Comparison of ENCODE assay signal across 18 cellular contexts in genomic region chr15:94793641-94794040, GRCh38.
DNase-seq lines count a peak whose midpoint lies in the region; ATAC-seq and TF ChIP-seq lines count a peak whose summit lies in the region.
"Had no signal": no experiment of that assay in that cellular context is flagged by ENCODE, and none has a peak within 500 bp of the region (broad histone marks: within the 10 kb centered on the region; RNA-seq: fewer than 3 reads in every experiment).

No MANE protein-coding gene starts in this region.

- no peaks in the 10 kb centered on the region for H3K79me1 ChIP-seq in neuronal stem cell (ENCODE audit: low read depth, low read length)

- H3K4me3 Mint-ChIP-seq in osteocyte (ENCODE audit: unreplicated experiment) (no peak overlapping the region), HFFc6 (no peak overlapping the region)
- H3K4me3 Mint-ChIP-seq: activated CD8-positive, alpha-beta T cell treated with anti-CD3 and anti-CD28 coated beads, Interleukin-2, amount 10 ng/mL, durations not matched to agents 7 days and 5 days; GM23338 had no signal

- H4K8ac ChIP-seq in neuronal stem cell (ENCODE audit: low read depth, low read length), result no peak overlapping the region

- H3K9ac ChIP-seq in neuronal stem cell (ENCODE audit: low read depth, low read length, poor library complexity), result no peak overlapping the region

- TF ChIP-seq CTCF in epithelial cell of esophagus (IDR thresholded peaks at IDR 0.05; ENCODE audit: insufficient read depth, low read depth, low read length, missing control alignments) (no peak), osteocyte (IDR thresholded peaks at IDR 0.05) (no peak), HFFc6 (IDR thresholded peaks at IDR 0.05) (no peak)

- no peak overlapping the region for H3K14ac ChIP-seq in neuronal stem cell (ENCODE audit: low read length)

- WGBS in neuronal stem cell (ENCODE audit: extremely low coverage in 2 of 2, insufficient read length in 2 of 2, insufficient replicate concordance in 1 of 2), 2 donors, result no CpG with 5 or more reads among the region's 7 CpGs

- H3K36me3 ChIP-seq in neuronal stem cell (replicated peaks in 1 of 2; ENCODE audit: control insufficient read depth in 2 of 2, insufficient read depth in 2 of 2, low read length in 2 of 2), result no peaks in the 10 kb centered on the region
- H3K36me3 ChIP-seq: heart left ventricle, pancreas, transverse colon had no signal

- no peak overlapping the region for H3K18ac ChIP-seq in neuronal stem cell (ENCODE audit: low read length)

- no peak overlapping the region for H2BK5ac ChIP-seq in neuronal stem cell (ENCODE audit: low read length)

- H3K9me3 ChIP-seq in neuronal stem cell (replicated peaks in 1 of 2; ENCODE audit: control insufficient read depth in 2 of 2, insufficient read depth in 1 of 2, low read depth in 1 of 2, low read length in 2 of 2), result peaks cover 0 to 1% of the 10 kb centered on the region in 2 donors

- H2AK5ac ChIP-seq in neuronal stem cell (ENCODE audit: low read depth, low read length), result no peak overlapping the region

- H2AFZ ChIP-seq in neuronal stem cell (ENCODE audit: low read length), result peak overlapping the region; percentile 1
- H2AFZ ChIP-seq: GM23338 had no signal

- DNase-seq in HPDE6-E6E7 (ENCODE audit: extremely low spot score) (peak; percentile 5), RKO (ENCODE audit: low spot score) (peak; percentile 15), epithelial cell of esophagus (ENCODE audit: low read depth) (peak; percentile 82), neuronal stem cell (ENCODE audit: low spot score) (no peak), osteocyte (ENCODE audit: extremely low spot score, unreplicated experiment) (no peak), T-helper 1 cell (no peak), HFFc6 (no peak)
- DNase-seq: activated CD8-positive, alpha-beta T cell treated with anti-CD3 and anti-CD28 coated beads, Interleukin-2, amount 10 ng/mL, durations not matched to agents 7 days and 5 days; C1 segment of cervical spinal cord; DMS53; heart left ventricle; kidney glomerular epithelial cell; MV-4-11; pancreas; transverse colon had no signal

- H3K27ac ChIP-seq in neuronal stem cell (replicated peaks; ENCODE audit: low read length), result no peak overlapping the region
- H3K27ac ChIP-seq: heart left ventricle, pancreas, skin epidermis, transverse colon had no signal

- no peak overlapping the region for H4K91ac ChIP-seq in neuronal stem cell (ENCODE audit: low read depth, low read length, poor library complexity)

- no peak for ATAC-seq in GM21367 (IDR thresholded peaks at IDR 0.05; ENCODE audit: unreplicated experiment)
- ATAC-seq: activated CD8-positive, alpha-beta T cell treated with anti-CD3 and anti-CD28 coated beads, Interleukin-2, amount 10 ng/mL, durations not matched to agents 7 days and 5 days; GM23338; heart left ventricle; pancreas had no signal

- H3K36me3 Mint-ChIP-seq in osteocyte (ENCODE audit: unreplicated experiment) (no peaks in the 10 kb centered on the region), HFFc6 (ENCODE audit: low read depth) (no peaks in the 10 kb centered on the region)

- no peak overlapping the region for H3K4ac ChIP-seq in neuronal stem cell (ENCODE audit: low read length)

- H3K4me1 Mint-ChIP-seq in osteocyte (ENCODE audit: unreplicated experiment), result no peaks in the 10 kb centered on the region
- no peaks in the 10 kb centered on the region for H3K4me1 Mint-ChIP-seq in HFFc6 (ENCODE audit: low read depth)

- no peak overlapping the region for H3K23ac ChIP-seq in neuronal stem cell (ENCODE audit: low read depth, low read length, poor library complexity)

- no peak overlapping the region for H2BK120ac ChIP-seq in neuronal stem cell (ENCODE audit: low read depth, low read length)

- H3K4me3 ChIP-seq in epithelial cell of esophagus (ENCODE audit: low read length), result no peak overlapping the region
- no peak overlapping the region for H3K4me3 ChIP-seq in neuronal stem cell (ENCODE audit: low read length in 2 of 2)
- H3K4me3 ChIP-seq: GM23338, heart left ventricle, pancreas, skin epidermis, transverse colon had no signal

- no peaks in the 10 kb centered on the region for H3K27me3 Mint-ChIP-seq in osteocyte (ENCODE audit: unreplicated experiment)
- H3K27me3 Mint-ChIP-seq in HFFc6 (ENCODE audit: insufficient read depth), result no peaks in the 10 kb centered on the region

- H3K9me3 Mint-ChIP-seq in osteocyte (ENCODE audit: unreplicated experiment) (peaks cover 30% of the 10 kb centered on the region), HFFc6 (peaks cover 44% of the 10 kb centered on the region)

- H3K4me2 ChIP-seq in neuronal stem cell (ENCODE audit: insufficient read depth, low read length, poor library complexity, severe bottlenecking), result no peak overlapping the region
- H3K4me2 ChIP-seq: GM23338 had no signal

- no peak overlapping the region for H2BK12ac ChIP-seq in neuronal stem cell (ENCODE audit: low read length)

- H3K27me3 ChIP-seq in neuronal stem cell (ENCODE audit: control insufficient read depth in 3 of 3, insufficient read depth in 3 of 3, low read depth in 1 of 3, low read length in 3 of 3), result no peaks in the 10 kb centered on the region
- H3K27me3 ChIP-seq: heart left ventricle, pancreas, transverse colon had no signal

- H3K4me1 ChIP-seq in neuronal stem cell (ENCODE audit: control insufficient read depth in 2 of 2, insufficient read depth in 1 of 2, low read depth in 1 of 2, low read length in 2 of 2), result peaks cover 0 to 2% of the 10 kb centered on the region in 2 donors
- H3K4me1 ChIP-seq: heart left ventricle, pancreas, transverse colon had no signal

- no peak overlapping the region for H2BK15ac ChIP-seq in neuronal stem cell (ENCODE audit: low read length)

- H3K27ac Mint-ChIP-seq in osteocyte (ENCODE audit: unreplicated experiment), result no peak overlapping the region
- H3K27ac Mint-ChIP-seq in HFFc6, result no peak overlapping the region
- H3K27ac Mint-ChIP-seq: activated CD8-positive, alpha-beta T cell treated with anti-CD3 and anti-CD28 coated beads, Interleukin-2, amount 10 ng/mL, durations not matched to agents 7 days and 5 days; GM23338 had no signal

Comparison
In these comparisons a context has a peak if more than half of its experiments do, and no peak if none do; other contexts are left out.
1. DNase-seq: peak in HPDE6-E6E7 (single experiment), RKO (single experiment) and epithelial cell of esophagus (single experiment); none in neuronal stem cell (single experiment), osteocyte (single experiment), T-helper 1 cell (0 of 5) and HFFc6 (single experiment).